ENCODE assay signal across 18 cellular contexts in the genomic region with DNA sequence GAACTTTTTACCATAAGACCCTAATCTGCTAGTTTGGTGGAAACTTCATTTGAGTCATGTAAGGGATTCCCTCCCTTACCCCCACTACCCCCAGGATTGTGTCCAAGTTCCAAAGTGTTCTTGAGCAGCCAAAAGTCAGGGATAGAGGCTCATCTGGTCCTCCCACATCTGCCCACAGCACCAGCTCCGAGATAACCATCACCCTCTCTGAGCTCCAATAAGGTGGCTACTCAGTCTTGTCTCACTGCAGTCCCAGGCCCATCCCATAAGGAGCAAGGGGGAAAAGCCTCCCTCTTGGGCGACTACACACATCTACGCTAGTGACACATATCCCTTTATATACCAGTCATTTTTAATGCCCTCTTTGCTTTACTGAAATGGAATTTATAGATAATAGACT. TPM values are rescaled to one million over a fixed set of nuclear protein-coding genes. Genes with fewer than 3 reads are reported as not detected.
DNase-seq lines count a peak whose midpoint lies in the region; ATAC-seq, FAIRE-seq and TF ChIP-seq lines count a peak whose summit lies in the region.
"Had no signal": no experiment of that assay in that cellular context is flagged by ENCODE, and none has a peak within 500 bp of the region (broad histone marks: within the 10 kb centered on the region; RNA-seq: fewer than 3 reads in every experiment).

No MANE protein-coding gene starts in this region.

- H3K27me3 ChIP-seq in RWPE2 (ENCODE audit: insufficient read depth, poor library complexity, severe bottlenecking) (no peaks in the 10 kb centered on the region), astrocyte (ENCODE audit: insufficient read depth, low read length) (no peaks in the 10 kb centered on the region), keratinocyte (ENCODE audit: control insufficient read depth, extremely low read depth, insufficient read depth, low read length) (no peaks in the 10 kb centered on the region), brain microvascular endothelial cell (replicated peaks) (no peaks in the 10 kb centered on the region)

- no peak for TF ChIP-seq CTCF in RWPE2 (IDR thresholded peaks at IDR 0.05; ENCODE audit: poor library complexity, severe bottlenecking)
- no peak for TF ChIP-seq CTCF in astrocyte (IDR thresholded peaks at IDR 0.05; ENCODE audit: insufficient read depth, low read depth, low read length)
- TF ChIP-seq CTCF in keratinocyte (optimal IDR thresholded peaks at IDR 0.05 in 1 of 3, IDR thresholded peaks at IDR 0.05 in 1 of 3, conservative IDR thresholded peaks at IDR 0.05 in 1 of 3; ENCODE audit: extremely low read depth in 1 of 3, insufficient read depth in 2 of 3, low read length in 3 of 3) = no peak
- TF ChIP-seq CTCF in progenitor cell of endocrine pancreas (IDR thresholded peaks at IDR 0.05; ENCODE audit: unreplicated experiment) = no peak
- no peak for TF ChIP-seq CTCF in brain microvascular endothelial cell (IDR thresholded peaks at IDR 0.05; ENCODE audit: low read depth, low read length, missing control alignments)

- H3K79me2 ChIP-seq in astrocyte (ENCODE audit: insufficient read depth, low read length) = no peaks in the 10 kb centered on the region
- H3K79me2 ChIP-seq in keratinocyte (ENCODE audit: control insufficient read depth, insufficient read depth, low read length) = no peaks in the 10 kb centered on the region

- peak overlapping the region; percentile 41 for H3K27ac Mint-ChIP-seq in astrocyte (ENCODE audit: unreplicated experiment)
- peak overlapping the region; percentile 64 for H3K27ac Mint-ChIP-seq in progenitor cell of endocrine pancreas
- H3K27ac Mint-ChIP-seq: CD4-positive, alpha-beta memory T cell; HFFc6 had no signal

- H3K4me3 ChIP-seq in RWPE2 (ENCODE audit: severe bottlenecking) (no peak overlapping the region), astrocyte (ENCODE audit: insufficient read depth, low read depth, low read length) (no peak overlapping the region), keratinocyte (ENCODE audit: control insufficient read depth in 2 of 3, extremely low read depth in 1 of 3, insufficient read depth in 2 of 3, low read depth in 1 of 3, low read length in 3 of 3) (no peak overlapping the region), brain microvascular endothelial cell (ENCODE audit: low read depth, low read length) (no peak overlapping the region)
- H3K4me3 ChIP-seq: HAP-1 had no signal

- H3K36me3 Mint-ChIP-seq in astrocyte (ENCODE audit: low read depth, unreplicated experiment) (no peaks in the 10 kb centered on the region), progenitor cell of endocrine pancreas (ENCODE audit: insufficient read depth) (no peaks in the 10 kb centered on the region)
- H3K36me3 Mint-ChIP-seq: CD4-positive, alpha-beta memory T cell had no signal

- ATAC-seq in RWPE2 (ENCODE audit: low read depth) = no peak

- H3K9ac ChIP-seq in astrocyte (ENCODE audit: low read length) = no peak overlapping the region
- no peak overlapping the region for H3K9ac ChIP-seq in keratinocyte (ENCODE audit: control insufficient read depth, extremely low read depth, insufficient read depth, low read length)

- H3K9me3 ChIP-seq in RWPE2 (ENCODE audit: severe bottlenecking) = no peaks in the 10 kb centered on the region
- no peaks in the 10 kb centered on the region for H3K9me3 ChIP-seq in astrocyte (ENCODE audit: insufficient read depth, low read depth, low read length)
- no peaks in the 10 kb centered on the region for H3K9me3 ChIP-seq in keratinocyte (ENCODE audit: control insufficient read depth, low read depth, low read length)
- H3K9me3 ChIP-seq: HAP-1 had no signal

- H2AFZ ChIP-seq in astrocyte (ENCODE audit: low read depth, low read length) (no peak overlapping the region), keratinocyte (ENCODE audit: control insufficient read depth, low read length) (no peak overlapping the region)

- DNase-seq in RWPE2 (ENCODE audit: low spot score) = no peak
- no peak for DNase-seq in astrocyte (ENCODE audit: low read depth)
- DNase-seq in keratinocyte (ENCODE audit: low read depth, low spot score) = no peak
- no peak for DNase-seq in progenitor cell of endocrine pancreas (ENCODE audit: low spot score, unreplicated experiment)
- no peak for DNase-seq in SKM-1 (lab: John Stamatoyannopoulos, UW; ENCODE audit: unreplicated experiment)
- no peak for DNase-seq in activated CD8-positive, alpha-beta memory T cell treated with anti-CD3 and anti-CD28 coated beads, Interleukin-2, amount 50 U/mL, for 4 hours
- DNase-seq in brain microvascular endothelial cell = no peak
- DNase-seq: C1 segment of cervical spinal cord; Calu3; CD4-positive, alpha-beta memory T cell; COR-L47; GF-D8; GOT3; HFFc6 had no signal

- H3K36me3 ChIP-seq in RWPE2 (ENCODE audit: low read depth) = no peaks in the 10 kb centered on the region
- H3K36me3 ChIP-seq in astrocyte (ENCODE audit: insufficient read depth, low read length) = no peaks in the 10 kb centered on the region
- no peaks in the 10 kb centered on the region for H3K36me3 ChIP-seq in keratinocyte (ENCODE audit: control insufficient read depth in 2 of 2, extremely low read depth in 1 of 2, insufficient read depth in 2 of 2, low read length in 2 of 2)
- H3K36me3 ChIP-seq in brain microvascular endothelial cell (replicated peaks) = no peaks in the 10 kb centered on the region
- H3K36me3 ChIP-seq: HAP-1 had no signal

- in situ Hi-C loops in brain microvascular endothelial cell (cut with HindIII; ENCODE audit: low pct_ligation_motif_present, low sequenced_read_pairs) = loop anchor here (25.0 kb wide), 1 partner anchor 740 kb away; no protein-coding TSS in a partner anchor

- H3K4me1 Mint-ChIP-seq in astrocyte (ENCODE audit: low read depth, unreplicated experiment) (peaks cover 19% of the 10 kb centered on the region), progenitor cell of endocrine pancreas (ENCODE audit: low read depth) (peaks cover 45% of the 10 kb centered on the region)

- H3K27ac ChIP-seq in RWPE2 (ENCODE audit: poor library complexity, severe bottlenecking) (peak overlapping the region; percentile 36), astrocyte (ENCODE audit: low read depth, low read length) (no peak overlapping the region), keratinocyte (ENCODE audit: control insufficient read depth, insufficient read depth, low read length) (peak overlapping the region; percentile 10), brain microvascular endothelial cell (no peak overlapping the region)

- H3K9me1 ChIP-seq in keratinocyte (ENCODE audit: control insufficient read depth, extremely low read depth, insufficient read depth, low read length) = no peaks in the 10 kb centered on the region

- H3K4me2 ChIP-seq in astrocyte (ENCODE audit: low read length) (no peak overlapping the region), keratinocyte (ENCODE audit: control insufficient read depth, extremely low read depth, insufficient read depth, low read depth, low read length) (peak overlapping the region; percentile 63)

- H3K4me1 ChIP-seq in RWPE2 (ENCODE audit: insufficient read depth, poor library complexity, severe bottlenecking) (peaks cover 10% of the 10 kb centered on the region), astrocyte (ENCODE audit: insufficient read depth, low read length) (peaks cover 5% of the 10 kb centered on the region), keratinocyte (ENCODE audit: control insufficient read depth, extremely low read depth, insufficient read depth, low read length) (peaks cover 23% of the 10 kb centered on the region)
- H3K4me1 ChIP-seq: HAP-1 had no signal

- dilution Hi-C loops in keratinocyte (cut with MboI; ENCODE audit: extremely low pct_ligation_motif_present, low sequenced_read_pairs) = no loop called here

- no peak for FAIRE-seq in astrocyte (lab: Jason Lieb, UNC)
- no peak for FAIRE-seq in keratinocyte (lab: Jason Lieb, UNC)
- FAIRE-seq: GM12891, GM18507, H54 had no signal

- H4K20me1 ChIP-seq in astrocyte (ENCODE audit: insufficient read depth, low read length) = no peaks in the 10 kb centered on the region
- H4K20me1 ChIP-seq in keratinocyte (ENCODE audit: control insufficient read depth, extremely low read depth, insufficient read depth, low read length) = no peaks in the 10 kb centered on the region

- H3K4me3 Mint-ChIP-seq in astrocyte (ENCODE audit: unreplicated experiment) = no peak overlapping the region
- H3K4me3 Mint-ChIP-seq in progenitor cell of endocrine pancreas (ENCODE audit: low read depth) = no peak overlapping the region
- H3K4me3 Mint-ChIP-seq: CD4-positive, alpha-beta memory T cell; HFFc6 had no signal

- H3K27me3 Mint-ChIP-seq in astrocyte (ENCODE audit: low read depth, unreplicated experiment) (no peaks in the 10 kb centered on the region), progenitor cell of endocrine pancreas (peaks cover 3% of the 10 kb centered on the region)

- H3K9me3 Mint-ChIP-seq in astrocyte (ENCODE audit: unreplicated experiment) (peaks cover 2% of the 10 kb centered on the region), progenitor cell of endocrine pancreas (ENCODE audit: low read depth) (no peaks in the 10 kb centered on the region)
- H3K9me3 Mint-ChIP-seq: CD4-positive, alpha-beta memory T cell; HFFc6 had no signal

RNA-seq across cellular contexts. Expression of a gene that starts 12.0 kb away (rescaled TPM):
- total RNA-seq in astrocyte (363 and 389 TPM in 2 replicates), progenitor cell of endocrine pancreas (71.7 and 78.7 TPM in 2 replicates)
- 67.2 to 97.9 TPM (median 68.1 TPM) in 3 replicates for polyA plus RNA-seq in keratinocyte
- 16.4 TPM for polyA plus RNA-seq in keratinocyte (2011; ENCODE audit: low read depth)
- 33.7 and 55.3 TPM in 2 replicates for polyA plus RNA-seq in keratinocyte (2011; cell fraction: cytosol; rRNA removed)
- 212 and 220 TPM in 2 replicates for polyA plus RNA-seq in keratinocyte (2011; cell fraction: nucleus; rRNA removed)
- 14.4 and 79.4 TPM in 2 replicates for polyA plus RNA-seq in keratinocyte (2012; ENCODE audit: low replicate concordance)
- 135 to 276 TPM (median 155 TPM) in 3 replicates for polyA minus RNA-seq in keratinocyte
- 130 TPM for polyA minus RNA-seq in keratinocyte (2011; cell fraction: cytosol; rRNA and poly(A)+ RNA removed)
- 202 and 246 TPM in 2 replicates for polyA minus RNA-seq in keratinocyte (2011; cell fraction: nucleus; rRNA and poly(A)+ RNA removed)

RNA-seq across cellular contexts. Expression of a gene that starts 32.5 kb away (rescaled TPM):
- total RNA-seq in astrocyte (96.3 and 99.3 TPM in 2 replicates), progenitor cell of endocrine pancreas (59.9 and 61.4 TPM in 2 replicates)
- polyA plus RNA-seq in keratinocyte = 103 to 192 TPM (median 134 TPM) in 3 replicates
- polyA plus RNA-seq in keratinocyte (2011; ENCODE audit: low read depth) = 136 TPM
- 96.6 and 128 TPM in 2 replicates for polyA plus RNA-seq in keratinocyte (2011; cell fraction: cytosol; rRNA removed)
- polyA plus RNA-seq in keratinocyte (2011; cell fraction: nucleus; rRNA removed) = 131 and 237 TPM in 2 replicates
- 126 and 174 TPM in 2 replicates for polyA plus RNA-seq in keratinocyte (2012; ENCODE audit: low replicate concordance)
- 45.0 to 130 TPM (median 57.6 TPM) in 3 replicates for polyA minus RNA-seq in keratinocyte
- polyA minus RNA-seq in keratinocyte (2011; cell fraction: cytosol; rRNA and poly(A)+ RNA removed) = 95.0 TPM
- 62.1 and 74.8 TPM in 2 replicates for polyA minus RNA-seq in keratinocyte (2011; cell fraction: nucleus; rRNA and poly(A)+ RNA removed)

Comparison
In these comparisons a context has a peak if more than half of its experiments do, and no peak if none do; other contexts are left out.
1. H3K27ac ChIP-seq: peak in RWPE2 (single experiment) and keratinocyte (single experiment); none in astrocyte (single experiment) and brain microvascular endothelial cell (single experiment).